ENCODE assay signal across 19 cellular contexts in genomic region chr7:9600974-9601373, GRCh38.
DNase-seq lines count a peak whose midpoint lies in the region; ATAC-seq, FAIRE-seq and TF ChIP-seq lines count a peak whose summit lies in the region.
"Had no signal": no experiment of that assay in that cellular context is flagged by ENCODE, and none has a peak within 500 bp of the region (broad histone marks: within the 10 kb centered on the region; RNA-seq: fewer than 3 reads in every experiment).

No MANE protein-coding gene starts in this region.

- DNase-seq in H54 (ENCODE audit: insufficient read length, low spot score) (no peak), SK-MEL-5 (ENCODE audit: low read depth, low spot score) (peak; percentile 59), iPS DF 19.7 (ENCODE audit: low read depth, low spot score) (peak; percentile 1), NCI-H1092 (lab: John Stamatoyannopoulos, UW) (no peak)
- DNase-seq in stimulated activated effector memory CD8-positive, alpha-beta T cell treated with anti-CD3 and anti-CD28 coated beads, Interleukin-12 subunit alpha, Interleukin-12 subunit beta, amount 100 ng/mL, for 72 hours (ENCODE audit: low spot score in 2 of 2) = no peak
- DNase-seq: activated CD4-positive, alpha-beta T cell treated with anti-CD3 and anti-CD28 coated beads for 36 hours; activated CD8-positive, alpha-beta memory T cell treated with anti-CD3 and anti-CD28 coated beads, Interleukin-2, amount 50 U/mL, for 4 hours; activated naive CD4-positive, alpha-beta T cell treated with anti-CD3 and anti-CD28 coated beads, Interleukin-2, amount 10 ng/mL, durations not matched to agents 7 days and 5 days; DMS79 treated with DMSO at 0.1 percent for 48 hours; NCI-H1417 treated with DMSO at 0.1 percent for 48 hours; NCI-H345; stimulated activated CD4-positive, alpha-beta T cell treated with anti-CD3 and anti-CD28 coated beads, Interleukin-2, amount 100 ng/mL, for 24 hours; testis had no signal

- no peaks in the 10 kb centered on the region for H3K36me3 Mint-ChIP-seq in stimulated activated effector memory CD8-positive, alpha-beta T cell treated with anti-CD3 and anti-CD28 coated beads, Interleukin-12 subunit alpha, Interleukin-12 subunit beta, amount 100 ng/mL, for 72 hours
- H3K36me3 Mint-ChIP-seq: activated naive CD4-positive, alpha-beta T cell treated with anti-CD3 and anti-CD28 coated beads, Interleukin-2, amount 10 ng/mL, durations not matched to agents 7 days and 5 days; IgD-negative memory B cell; natural killer cell treated with Interleukin-12 subunit alpha and Interleukin-12 subunit beta and Interleukin-15 and Interleukin-18, amount 100 ng/mL, for 72 hours had no signal

- no peak overlapping the region for H3K27ac ChIP-seq in 22Rv1
- H3K27ac ChIP-seq: right lobe of liver, testis had no signal

- peaks cover 15% of the 10 kb centered on the region for H3K9me3 Mint-ChIP-seq in stimulated activated effector memory CD8-positive, alpha-beta T cell treated with anti-CD3 and anti-CD28 coated beads, Interleukin-12 subunit alpha, Interleukin-12 subunit beta, amount 100 ng/mL, for 72 hours

- ATAC-seq in HG02885 (IDR thresholded peaks at IDR 0.05; ENCODE audit: poor library complexity, unreplicated experiment) = no peak
- ATAC-seq in stimulated activated effector memory CD8-positive, alpha-beta T cell treated with anti-CD3 and anti-CD28 coated beads, Interleukin-12 subunit alpha, Interleukin-12 subunit beta, amount 100 ng/mL, for 72 hours = no peak
- ATAC-seq in HG03565 (IDR thresholded peaks at IDR 0.05; ENCODE audit: unreplicated experiment) = no peak
- ATAC-seq: activated CD4-positive, alpha-beta T cell treated with anti-CD3 and anti-CD28 coated beads for 36 hours; natural killer cell treated with Interleukin-12 subunit alpha and Interleukin-12 subunit beta and Interleukin-15 and Interleukin-18, amount 100 ng/mL, for 72 hours; right lobe of liver had no signal

- H3K4me1 Mint-ChIP-seq in stimulated activated effector memory CD8-positive, alpha-beta T cell treated with anti-CD3 and anti-CD28 coated beads, Interleukin-12 subunit alpha, Interleukin-12 subunit beta, amount 100 ng/mL, for 72 hours = no peaks in the 10 kb centered on the region
- H3K4me1 Mint-ChIP-seq: activated CD4-positive, alpha-beta T cell treated with anti-CD3 and anti-CD28 coated beads for 36 hours; activated naive CD4-positive, alpha-beta T cell treated with anti-CD3 and anti-CD28 coated beads, Interleukin-2, amount 10 ng/mL, durations not matched to agents 7 days and 5 days; IgD-negative memory B cell had no signal

- in situ Hi-C loops in SK-MEL-5 (cut with HindIII; ENCODE audit: low pct_unique_long_range_greater_than_20kb, low sequenced_read_pairs) = no loop called here

- H3K4me3 Mint-ChIP-seq in stimulated activated effector memory CD8-positive, alpha-beta T cell treated with anti-CD3 and anti-CD28 coated beads, Interleukin-12 subunit alpha, Interleukin-12 subunit beta, amount 100 ng/mL, for 72 hours = no peak overlapping the region
- H3K4me3 Mint-ChIP-seq: activated CD4-positive, alpha-beta T cell treated with anti-CD3 and anti-CD28 coated beads for 36 hours; activated naive CD4-positive, alpha-beta T cell treated with anti-CD3 and anti-CD28 coated beads, Interleukin-2, amount 10 ng/mL, durations not matched to agents 7 days and 5 days; IgD-negative memory B cell; natural killer cell treated with Interleukin-12 subunit alpha and Interleukin-12 subunit beta and Interleukin-15 and Interleukin-18, amount 100 ng/mL, for 72 hours had no signal

- TF ChIP-seq POLR2A in H54 (IDR thresholded peaks at IDR 0.05; ENCODE audit: low read depth, low read length) = no peak

- TF ChIP-seq CTCF in 22Rv1 (IDR thresholded peaks at IDR 0.05) = peak; percentile 68

- FAIRE-seq in H54 (lab: Jason Lieb, UNC) = peak; percentile 88

- no peak overlapping the region for H3K27ac Mint-ChIP-seq in stimulated activated effector memory CD8-positive, alpha-beta T cell treated with anti-CD3 and anti-CD28 coated beads, Interleukin-12 subunit alpha, Interleukin-12 subunit beta, amount 100 ng/mL, for 72 hours
- H3K27ac Mint-ChIP-seq: activated CD4-positive, alpha-beta T cell treated with anti-CD3 and anti-CD28 coated beads for 36 hours; activated naive CD4-positive, alpha-beta T cell treated with anti-CD3 and anti-CD28 coated beads, Interleukin-2, amount 10 ng/mL, durations not matched to agents 7 days and 5 days; IgD-negative memory B cell; natural killer cell treated with Interleukin-12 subunit alpha and Interleukin-12 subunit beta and Interleukin-15 and Interleukin-18, amount 100 ng/mL, for 72 hours had no signal

Comparison
In these comparisons a context has a peak if more than half of its experiments do, and no peak if none do; other contexts are left out.
1. DNase-seq: peak in SK-MEL-5 (single experiment) and iPS DF 19.7 (single experiment); none in H54 (single experiment), stimulated activated effector memory CD8-positive, alpha-beta T cell treated with anti-CD3 and anti-CD28 coated beads, Interleukin-12 subunit alpha, Interleukin-12 subunit beta, amount 100 ng/mL, for 72 hours (0 of 2) and NCI-H1092 (single experiment).